Comparison of ENCODE assay signal across 37 cellular contexts in the genomic region with DNA sequence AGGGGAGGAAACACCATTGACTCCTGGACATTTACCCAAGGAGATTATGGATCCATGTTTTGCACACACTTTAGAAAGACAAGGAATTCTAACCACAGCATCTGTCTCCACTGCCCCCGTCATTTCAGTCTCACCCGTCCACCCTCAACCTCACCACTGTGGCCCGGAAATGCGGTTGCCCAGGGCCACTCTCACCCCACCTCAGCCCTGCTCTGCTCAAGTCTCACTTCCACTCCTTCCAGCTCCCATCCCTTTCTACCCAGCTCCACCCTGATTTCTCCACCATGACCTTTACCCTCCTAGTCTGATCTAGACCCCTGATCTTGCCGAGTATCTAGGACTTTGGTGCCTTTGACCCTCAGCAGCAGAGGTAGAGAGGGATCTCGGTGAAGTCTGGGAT. TPM values are rescaled to one million over a fixed set of nuclear protein-coding genes. Genes with fewer than 3 reads are reported as not detected.
"Had no signal": no experiment of that assay in that cellular context is flagged by ENCODE, and none has a peak within 500 bp of the region (broad histone marks: within the 10 kb centered on the region; RNA-seq: fewer than 3 reads in every experiment).

No MANE protein-coding gene starts in this region.

- DNase-seq: activated CD4-positive, alpha-beta memory T cell treated with anti-CD3 and anti-CD28 coated beads for 36 hours; activated CD4-positive, alpha-beta T cell treated with anti-CD3 and anti-CD28 coated beads for 36 hours; activated CD4-positive, alpha-beta T cell treated with anti-CD3 and anti-CD28 coated beads, Interleukin-2, amount 10 ng/mL, durations not matched to agents 24 days and 14 days; activated CD4-positive, CD25-positive, alpha-beta regulatory T cell; activated CD4-positive, CD25-positive, alpha-beta regulatory T cell treated with anti-CD3 and anti-CD28 coated beads, Interleukin-2, amount 50 U/mL, for 72 hours; activated CD8-positive, alpha-beta memory T cell treated with anti-CD3 and anti-CD28 coated beads, Interleukin-2, amount 10 ng/mL, durations not matched to agents 7 days and 5 days; activated CD8-positive, alpha-beta memory T cell treated with anti-CD3 and anti-CD28 coated beads, Interleukin-2, amount 50 U/mL, for 4 hours; activated CD8-positive, alpha-beta T cell treated with anti-CD3 and anti-CD28 coated beads, Interleukin-2, amount 10 ng/mL, durations not matched to agents 7 days and 5 days; activated effector memory CD4-positive, alpha-beta T cell treated with anti-CD3 and anti-CD28 coated beads, Interleukin-2, amount 50 U/mL, for 16 hours; activated naive CD4-positive, alpha-beta T cell treated with anti-CD3 and anti-CD28 coated beads for 36 hours; activated naive CD8-positive, alpha-beta T cell treated with anti-CD3 and anti-CD28 coated beads for 36 hours; activated naive CD8-positive, alpha-beta T cell treated with anti-CD3 and anti-CD28 coated beads, Interleukin-2, amount 50 U/mL, for 24 hours; activated T-cell treated with anti-CD3 and anti-CD28 coated beads, Interleukin-2, amount 50 U/mL, for 1 hour; activated T-cell treated with anti-CD3 and anti-CD28 coated beads, Interleukin-2, amount 50 U/mL, for 48 hours; adrenal gland; amygdala; aorta; body of pancreas; caudate nucleus; cortex of kidney; dermis blood vessel endothelial cell; effector CD4-positive, alpha-beta T cell; effector memory CD8-positive, alpha-beta T cell; erythroblast; foreskin keratinocyte; gastrocnemius medialis; glutamatergic neuron; heart left ventricle; T-helper 17 cell; T1000 had no signal

- H3K4me3 Mint-ChIP-seq: activated CD4-positive, alpha-beta memory T cell treated with anti-CD3 and anti-CD28 coated beads for 36 hours; activated CD4-positive, alpha-beta T cell treated with anti-CD3 and anti-CD28 coated beads for 36 hours; activated CD4-positive, alpha-beta T cell treated with anti-CD3 and anti-CD28 coated beads, Interleukin-2, amount 10 ng/mL, durations not matched to agents 24 days and 14 days; activated CD8-positive, alpha-beta memory T cell treated with anti-CD3 and anti-CD28 coated beads, Interleukin-2, amount 10 ng/mL, durations not matched to agents 7 days and 5 days; activated CD8-positive, alpha-beta T cell treated with anti-CD3 and anti-CD28 coated beads, Interleukin-2, amount 10 ng/mL, durations not matched to agents 7 days and 5 days; activated naive CD4-positive, alpha-beta T cell treated with anti-CD3 and anti-CD28 coated beads for 36 hours; activated naive CD4-positive, alpha-beta T cell treated with anti-CD3 and anti-CD28 coated beads, Interleukin-2, amount 50 U/mL, for 24 hours; activated naive CD8-positive, alpha-beta T cell treated with anti-CD3 and anti-CD28 coated beads for 36 hours; activated naive CD8-positive, alpha-beta T cell treated with anti-CD3 and anti-CD28 coated beads, Interleukin-2, amount 50 U/mL, for 24 hours; activated T-helper 1 cell treated with anti-CD3 and anti-CD28 coated beads, Interleukin-12 subunit alpha, Interleukin-12 subunit beta, Interleukin-2, Interleukin-4 antibody, amounts not matched to agents 30 ng/mL and 10 ng/mL and 1 ng/mL, durations not matched to agents 14 hours and 24 hours and 36 hours; effector memory CD8-positive, alpha-beta T cell; T-helper 17 cell; T-helper 2 cell treated with Interferon-gamma antibody and Interleukin-4, amounts not matched to agents 5 μg/mL and 100 μg/mL, for 36 hours had no signal

- ATAC-seq: activated CD4-positive, alpha-beta T cell treated with anti-CD3 and anti-CD28 coated beads for 36 hours; activated CD8-positive, alpha-beta memory T cell treated with anti-CD3 and anti-CD28 coated beads, Interleukin-2, amount 10 ng/mL, durations not matched to agents 7 days and 5 days; activated CD8-positive, alpha-beta T cell treated with anti-CD3 and anti-CD28 coated beads, Interleukin-2, amount 10 ng/mL, durations not matched to agents 7 days and 5 days; activated naive CD8-positive, alpha-beta T cell treated with anti-CD3 and anti-CD28 coated beads, Interleukin-2, amount 50 U/mL, for 24 hours; body of pancreas; effector memory CD8-positive, alpha-beta T cell; gastrocnemius medialis; heart left ventricle; T-helper 17 cell had no signal

- H3K9me3 ChIP-seq: adrenal gland, body of pancreas, esophagus muscularis mucosa, gastrocnemius medialis, heart left ventricle had no signal

- H3K27ac ChIP-seq: adrenal gland, body of pancreas, esophagus muscularis mucosa, foreskin keratinocyte, gastrocnemius medialis, heart left ventricle had no signal

- H3K4me1 Mint-ChIP-seq: activated CD4-positive, alpha-beta T cell treated with anti-CD3 and anti-CD28 coated beads for 36 hours; activated CD4-positive, alpha-beta T cell treated with anti-CD3 and anti-CD28 coated beads, Interleukin-2, amount 10 ng/mL, durations not matched to agents 24 days and 14 days; activated CD8-positive, alpha-beta memory T cell treated with anti-CD3 and anti-CD28 coated beads, Interleukin-2, amount 10 ng/mL, durations not matched to agents 7 days and 5 days; activated naive CD4-positive, alpha-beta T cell treated with anti-CD3 and anti-CD28 coated beads, Interleukin-2, amount 50 U/mL, for 24 hours; activated naive CD8-positive, alpha-beta T cell treated with anti-CD3 and anti-CD28 coated beads for 36 hours; activated naive CD8-positive, alpha-beta T cell treated with anti-CD3 and anti-CD28 coated beads, Interleukin-2, amount 50 U/mL, for 24 hours had no signal

- H3K27ac Mint-ChIP-seq: activated CD4-positive, alpha-beta memory T cell treated with anti-CD3 and anti-CD28 coated beads for 36 hours; activated CD4-positive, alpha-beta T cell treated with anti-CD3 and anti-CD28 coated beads for 36 hours; activated CD4-positive, alpha-beta T cell treated with anti-CD3 and anti-CD28 coated beads, Interleukin-2, amount 10 ng/mL, durations not matched to agents 24 days and 14 days; activated CD8-positive, alpha-beta memory T cell treated with anti-CD3 and anti-CD28 coated beads, Interleukin-2, amount 10 ng/mL, durations not matched to agents 7 days and 5 days; activated CD8-positive, alpha-beta T cell treated with anti-CD3 and anti-CD28 coated beads, Interleukin-2, amount 10 ng/mL, durations not matched to agents 7 days and 5 days; activated naive CD4-positive, alpha-beta T cell treated with anti-CD3 and anti-CD28 coated beads for 36 hours; activated naive CD4-positive, alpha-beta T cell treated with anti-CD3 and anti-CD28 coated beads, Interleukin-2, amount 50 U/mL, for 24 hours; activated naive CD8-positive, alpha-beta T cell treated with anti-CD3 and anti-CD28 coated beads for 36 hours; activated naive CD8-positive, alpha-beta T cell treated with anti-CD3 and anti-CD28 coated beads, Interleukin-2, amount 50 U/mL, for 24 hours; activated T-helper 1 cell treated with anti-CD3 and anti-CD28 coated beads, Interleukin-12 subunit alpha, Interleukin-12 subunit beta, Interleukin-2, Interleukin-4 antibody, amounts not matched to agents 30 ng/mL and 10 ng/mL and 1 ng/mL, durations not matched to agents 14 hours and 24 hours and 36 hours; activated T-helper 2 cell treated with anti-CD3 and anti-CD28 coated beads, Interferon-gamma antibody, Interleukin-2, Interleukin-4, amounts not matched to agents 10 μg/mL and 5 μg/mL and 100 μg/mL, durations not matched to agents 14 hours and 24 hours and 36 hours; effector memory CD8-positive, alpha-beta T cell; T-helper 17 cell; T-helper 2 cell treated with Interferon-gamma antibody and Interleukin-4, amounts not matched to agents 5 μg/mL and 100 μg/mL, for 36 hours had no signal

- FAIRE-seq: colon had no signal

- H3K4me3 ChIP-seq: adrenal gland, body of pancreas, esophagus muscularis mucosa, gastrocnemius medialis, heart left ventricle had no signal

- H3K27me3 ChIP-seq: adrenal gland, body of pancreas, foreskin keratinocyte, gastrocnemius medialis had no signal

- H3K36me3 Mint-ChIP-seq: activated CD4-positive, alpha-beta memory T cell treated with anti-CD3 and anti-CD28 coated beads for 36 hours; activated CD8-positive, alpha-beta memory T cell treated with anti-CD3 and anti-CD28 coated beads, Interleukin-2, amount 10 ng/mL, durations not matched to agents 7 days and 5 days; activated naive CD4-positive, alpha-beta T cell treated with anti-CD3 and anti-CD28 coated beads, Interleukin-2, amount 50 U/mL, for 24 hours; activated naive CD8-positive, alpha-beta T cell treated with anti-CD3 and anti-CD28 coated beads for 36 hours had no signal

- H3K36me3 ChIP-seq: adrenal gland, esophagus muscularis mucosa, gastrocnemius medialis, heart left ventricle had no signal

- H3K9me3 Mint-ChIP-seq: activated CD4-positive, alpha-beta T cell treated with anti-CD3 and anti-CD28 coated beads, Interleukin-2, amount 10 ng/mL, durations not matched to agents 24 days and 14 days; activated naive CD4-positive, alpha-beta T cell treated with anti-CD3 and anti-CD28 coated beads for 36 hours; activated naive CD4-positive, alpha-beta T cell treated with anti-CD3 and anti-CD28 coated beads, Interleukin-2, amount 50 U/mL, for 24 hours; activated naive CD8-positive, alpha-beta T cell treated with anti-CD3 and anti-CD28 coated beads, Interleukin-2, amount 50 U/mL, for 24 hours; activated T-helper 1 cell treated with anti-CD3 and anti-CD28 coated beads, Interleukin-12 subunit alpha, Interleukin-12 subunit beta, Interleukin-2, Interleukin-4 antibody, amounts not matched to agents 30 ng/mL and 10 ng/mL and 1 ng/mL, durations not matched to agents 14 hours and 24 hours and 36 hours; activated T-helper 2 cell treated with anti-CD3 and anti-CD28 coated beads, Interferon-gamma antibody, Interleukin-2, Interleukin-4, amounts not matched to agents 10 μg/mL and 5 μg/mL and 100 μg/mL, durations not matched to agents 14 hours and 24 hours and 36 hours; T-helper 2 cell treated with Interferon-gamma antibody and Interleukin-4, amounts not matched to agents 5 μg/mL and 100 μg/mL, for 36 hours had no signal

RNA-seq across cellular contexts. Expression of gene KCNIP1, which starts 7.2 kb away (rescaled TPM):
- total RNA-seq: activated CD4-positive, alpha-beta memory T cell treated with anti-CD3 and anti-CD28 coated beads for 36 hours; activated CD4-positive, alpha-beta T cell treated with anti-CD3 and anti-CD28 coated beads for 36 hours; activated CD4-positive, alpha-beta T cell treated with anti-CD3 and anti-CD28 coated beads, Interleukin-2, amount 10 ng/mL, durations not matched to agents 24 days and 14 days; activated CD8-positive, alpha-beta memory T cell treated with anti-CD3 and anti-CD28 coated beads for 36 hours; activated CD8-positive, alpha-beta memory T cell treated with anti-CD3 and anti-CD28 coated beads, Interleukin-2, amount 10 ng/mL, durations not matched to agents 7 days and 5 days; activated CD8-positive, alpha-beta T cell treated with anti-CD3 and anti-CD28 coated beads, Interleukin-2, amount 10 ng/mL, durations not matched to agents 7 days and 5 days; activated naive CD4-positive, alpha-beta T cell treated with anti-CD3 and anti-CD28 coated beads for 36 hours; activated naive CD8-positive, alpha-beta T cell treated with anti-CD3 and anti-CD28 coated beads for 36 hours; activated T-helper 1 cell treated with anti-CD3 and anti-CD28 coated beads, Interleukin-12 subunit alpha, Interleukin-12 subunit beta, Interleukin-2, Interleukin-4 antibody, amounts not matched to agents 30 ng/mL and 10 ng/mL and 1 ng/mL, durations not matched to agents 14 hours and 24 hours and 36 hours; activated T-helper 2 cell treated with anti-CD3 and anti-CD28 coated beads, Interferon-gamma antibody, Interleukin-2, Interleukin-4, amounts not matched to agents 10 μg/mL and 5 μg/mL and 100 μg/mL, durations not matched to agents 14 hours and 24 hours and 36 hours; foreskin keratinocyte; gastrocnemius medialis; T-helper 17 cell had no signal
- polyA plus RNA-seq: aorta, foreskin keratinocyte, heart left ventricle had no signal
